Comparison of ENCODE assay signal across 8 cellular contexts in the genomic region with DNA sequence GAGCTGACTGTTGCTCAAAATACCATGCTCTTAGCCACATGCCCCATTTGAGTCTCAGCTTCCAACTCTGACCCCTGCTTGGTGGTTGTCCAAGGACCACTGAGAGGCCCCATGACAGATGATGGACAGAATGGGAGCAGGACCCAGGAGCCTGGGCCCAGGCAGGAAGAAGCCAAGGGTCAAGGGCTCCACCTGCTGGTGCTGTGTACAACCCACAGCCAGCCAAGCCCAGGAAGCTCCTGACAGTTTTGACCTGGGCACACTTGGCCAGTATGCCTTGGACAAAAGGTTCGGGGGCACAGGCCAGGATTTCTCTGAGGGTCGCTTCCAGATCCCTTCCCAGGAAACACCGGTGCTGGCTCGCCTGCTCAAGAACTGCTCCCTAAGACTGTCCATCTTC. TPM values are rescaled to one million over a fixed set of nuclear protein-coding genes. Genes with fewer than 3 reads are reported as not detected.
DNase-seq lines count a peak whose midpoint lies in the region; ATAC-seq and TF ChIP-seq lines count a peak whose summit lies in the region.
"Not testable (repeated sequence)": the region's sequence is repeated elsewhere in the genome, so short reads cannot be mapped to it uniquely, and the experiment has no call there.

No MANE protein-coding gene starts in this region.

- TF ChIP-seq CTCF in GM06990 (IDR thresholded peaks at IDR 0.05; ENCODE audit: insufficient read depth, low read length, poor library complexity, severe bottlenecking) (peak; percentile 42), HFF-Myc (IDR thresholded peaks at IDR 0.05; ENCODE audit: low read depth, low read length, missing control alignments) (peak; percentile 30), kidney epithelial cell (IDR thresholded peaks at IDR 0.05; ENCODE audit: insufficient read depth, low read length, poor library complexity, severe bottlenecking) (peak; percentile 38), retinal pigment epithelial cell (conservative IDR thresholded peaks at IDR 0.05; ENCODE audit: low read depth, low read length) (peak; percentile 39), stomach (IDR thresholded peaks at IDR 0.05) (peak in 3 of 7 experiments; percentile 24 to 42 (median 35))

- not testable (repeated sequence) for H3K4me1 Mint-ChIP-seq in T-helper 17 cell; activated T-helper 1 cell treated with anti-CD3 and anti-CD28 coated beads, Interleukin-12 subunit alpha, Interleukin-12 subunit beta, Interleukin-2, Interleukin-4 antibody, amounts not matched to agents 30 ng/mL and 10 ng/mL and 1 ng/mL, durations not matched to agents 14 hours and 24 hours and 36 hours (ENCODE audit: low read depth)

- H3K4me3 Mint-ChIP-seq in T-helper 17 cell; activated T-helper 1 cell treated with anti-CD3 and anti-CD28 coated beads, Interleukin-12 subunit alpha, Interleukin-12 subunit beta, Interleukin-2, Interleukin-4 antibody, amounts not matched to agents 30 ng/mL and 10 ng/mL and 1 ng/mL, durations not matched to agents 14 hours and 24 hours and 36 hours: not testable (repeated sequence)

- not testable (repeated sequence) for H3K27me3 ChIP-seq in GM06990 (replicated peaks; ENCODE audit: control insufficient read depth, insufficient read depth, low read length); kidney epithelial cell (ENCODE audit: control insufficient read depth, insufficient read depth, low read length); stomach

- not testable (repeated sequence) for H3K36me3 Mint-ChIP-seq in T-helper 17 cell (ENCODE audit: low read depth); activated T-helper 1 cell treated with anti-CD3 and anti-CD28 coated beads, Interleukin-12 subunit alpha, Interleukin-12 subunit beta, Interleukin-2, Interleukin-4 antibody, amounts not matched to agents 30 ng/mL and 10 ng/mL and 1 ng/mL, durations not matched to agents 14 hours and 24 hours and 36 hours (ENCODE audit: low read depth)

- not testable (repeated sequence) for H3K4me3 ChIP-seq in GM06990 (replicated peaks; ENCODE audit: low read depth, low read length); HFF-Myc (replicated peaks; ENCODE audit: low read depth, low read length); kidney epithelial cell (ENCODE audit: low read depth, low read length); retinal pigment epithelial cell (ENCODE audit: low read length); stomach

- H3K9me3 Mint-ChIP-seq in activated T-helper 1 cell treated with anti-CD3 and anti-CD28 coated beads, Interleukin-12 subunit alpha, Interleukin-12 subunit beta, Interleukin-2, Interleukin-4 antibody, amounts not matched to agents 30 ng/mL and 10 ng/mL and 1 ng/mL, durations not matched to agents 14 hours and 24 hours and 36 hours, result not testable (repeated sequence)

- TF ChIP-seq POLR2A in stomach (IDR thresholded peaks at IDR 0.05), result not testable (repeated sequence)

- peak; percentile 63 for ATAC-seq in T-helper 17 cell

- not testable (repeated sequence) for H3K9me3 ChIP-seq in T-helper 17 cell (ENCODE audit: control insufficient read depth, low read length, poor library complexity, severe bottlenecking); stomach

- H3K27ac Mint-ChIP-seq in T-helper 17 cell; activated T-helper 1 cell treated with anti-CD3 and anti-CD28 coated beads, Interleukin-12 subunit alpha, Interleukin-12 subunit beta, Interleukin-2, Interleukin-4 antibody, amounts not matched to agents 30 ng/mL and 10 ng/mL and 1 ng/mL, durations not matched to agents 14 hours and 24 hours and 36 hours: not testable (repeated sequence)

- intact Hi-C loops in activated T-helper 1 cell treated with anti-CD3 and anti-CD28 coated beads, Interleukin-12 subunit alpha, Interleukin-12 subunit beta, Interleukin-2, Interleukin-4 antibody, amounts not matched to agents 30 ng/mL and 10 ng/mL and 1 ng/mL, durations not matched to agents 14 hours and 24 hours and 36 hours (cut with micrococcal nuclease); stomach (cut with DNase I; ENCODE audit: low total_unique reads): not testable (repeated sequence)

- not testable (repeated sequence) for DNase-seq in GM06990 (ENCODE audit: extremely low read depth, insufficient read length); HFF-Myc (ENCODE audit: extremely low read depth, low read depth); kidney epithelial cell (ENCODE audit: low read depth); retinal pigment epithelial cell (ENCODE audit: low read depth)
- DNase-seq in T-helper 17 cell (peak; percentile 9 to 31 (median 11)), stomach (peak; percentile 78)
- DNase-seq in activated T-helper 1 cell treated with anti-CD3 and anti-CD28 coated beads, Interleukin-12 subunit alpha, Interleukin-12 subunit beta, Interleukin-2, Interleukin-4 antibody, amounts not matched to agents 30 ng/mL and 10 ng/mL and 1 ng/mL, durations not matched to agents 14 hours and 24 hours and 36 hours (ENCODE audit: low spot score), result peak; percentile 29
- DNase-seq in effector CD4-positive, alpha-beta T cell, result peak; percentile 20

- H3K36me3 ChIP-seq in GM06990 (ENCODE audit: control insufficient read depth, insufficient read depth, low read length); kidney epithelial cell (ENCODE audit: control insufficient read depth, insufficient read depth, low read length); stomach: not testable (repeated sequence)

- no CpG with 5 or more reads among the region's 4 CpGs for WGBS in stomach, 5 donors

- not testable (repeated sequence) for TF ChIP-seq EP300 in stomach (IDR thresholded peaks at IDR 0.05)

- not testable (repeated sequence) for H3K4me1 ChIP-seq in stomach

- H3K27ac ChIP-seq in stomach, result peak overlapping the region in 2 of 5 donors; percentile 17 to 68

- not testable (repeated sequence) for H3K27me3 Mint-ChIP-seq in T-helper 17 cell; activated T-helper 1 cell treated with anti-CD3 and anti-CD28 coated beads, Interleukin-12 subunit alpha, Interleukin-12 subunit beta, Interleukin-2, Interleukin-4 antibody, amounts not matched to agents 30 ng/mL and 10 ng/mL and 1 ng/mL, durations not matched to agents 14 hours and 24 hours and 36 hours (ENCODE audit: insufficient read depth)

RNA-seq across cellular contexts. Expression of a gene that starts 15.0 kb away (rescaled TPM):
- total RNA-seq in T-helper 17 cell, result 10 to 100 TPM; 23.8 to 26.7 TPM
- 10.2 and 13.3 TPM in 2 replicates for total RNA-seq in activated T-helper 1 cell treated with anti-CD3 and anti-CD28 coated beads, Interleukin-12 subunit alpha, Interleukin-12 subunit beta, Interleukin-2, Interleukin-4 antibody, amounts not matched to agents 30 ng/mL and 10 ng/mL and 1 ng/mL, durations not matched to agents 14 hours and 24 hours and 36 hours
- 1.2 and 1.6 TPM in 2 replicates for total RNA-seq in kidney epithelial cell
- total RNA-seq in stomach, result 10 to 100 TPM in 1 of 5 donors, 1 to 10 TPM in 3, under 1 TPM in 1; 0.87 to 92.2 (median 2.0) TPM
- 1 to 10 TPM; 2.6 to 4.1 (median 3.3) TPM for polyA plus RNA-seq in stomach

RNA-seq across cellular contexts. Expression of a gene that starts 27.2 kb away (rescaled TPM):
- total RNA-seq in T-helper 17 cell (1 to 10 TPM; 7.8 to 7.9 TPM), kidney epithelial cell (48.7 and 60.0 TPM in 2 replicates), stomach (10 to 100 TPM in 3 of 5 donors, 1 to 10 TPM in 2; 8.8 to 41.1 (median 20.1) TPM)
- 13.0 and 13.2 TPM in 2 replicates for total RNA-seq in activated T-helper 1 cell treated with anti-CD3 and anti-CD28 coated beads, Interleukin-12 subunit alpha, Interleukin-12 subunit beta, Interleukin-2, Interleukin-4 antibody, amounts not matched to agents 30 ng/mL and 10 ng/mL and 1 ng/mL, durations not matched to agents 14 hours and 24 hours and 36 hours
- polyA plus RNA-seq in stomach, result 10 to 100 TPM in 2 of 3 donors, 1 to 10 TPM in 1; 8.2 to 16.4 (median 11.9) TPM
